7 cellular contexts compared by ENCODE assay signal in genomic region chr7:99617187-99617781, GRCh38. TPM values are rescaled to one million over a fixed set of nuclear protein-coding genes. Genes with fewer than 3 reads are reported as not detected.
A peak's percentile ranks its signal among the peaks of the same experiment; 100 is the strongest.
DNase-seq lines count a peak whose midpoint lies in the region; ATAC-seq and TF ChIP-seq lines count a peak whose summit lies in the region.

No MANE protein-coding gene starts in this region.

- H3K36me3 ChIP-seq in OCI-LY3 (replicated peaks; ENCODE audit: low read depth, low read length): peaks cover 32% of the 10 kb centered on the region

- H3K27me3 ChIP-seq in OCI-LY3 (ENCODE audit: low read depth, low read length): no peaks in the 10 kb centered on the region

- H3K9ac ChIP-seq in OCI-LY3 (ENCODE audit: low read length): peak overlapping the region; percentile 87

- ATAC-seq in GM21717 (IDR thresholded peaks at IDR 0.05; ENCODE audit: unreplicated experiment): peak; percentile 31

- H3K4me3 ChIP-seq in OCI-LY3 (ENCODE audit: low read length) (peak overlapping the region; percentile 96), epithelial cell of proximal tubule (ENCODE audit: low read depth, low read length) (peak overlapping the region; percentile 97), retinal pigment epithelial cell (ENCODE audit: low read length) (peak overlapping the region; percentile 93)

- DNase-seq in epithelial cell of proximal tubule (ENCODE audit: low read depth) (no peak), retinal pigment epithelial cell (ENCODE audit: low read depth) (no peak), NCI-H2081 treated with DMSO at 0.1 percent for 48 hours (lab: John Stamatoyannopoulos, UW) (no peak), NOMO-1 treated with dmso at 0.1 percent for 144 hours (lab: John Stamatoyannopoulos, UW; ENCODE audit: unreplicated experiment) (no peak), DMS79 (lab: John Stamatoyannopoulos, UW) (no peak)

- H3K9me3 ChIP-seq in OCI-LY3 (ENCODE audit: insufficient read depth, low read length): no peaks in the 10 kb centered on the region

- peak overlapping the region; percentile 100; the same call in 1 of the 2 replicates for H2AFZ ChIP-seq in OCI-LY3 (ENCODE audit: low read depth, low read length)

- TF ChIP-seq CTCF in OCI-LY3 (IDR thresholded peaks at IDR 0.05; ENCODE audit: low read depth, low read length) (no peak), epithelial cell of proximal tubule (conservative IDR thresholded peaks at IDR 0.05; ENCODE audit: low read depth, low read length) (no peak), retinal pigment epithelial cell (conservative IDR thresholded peaks at IDR 0.05; ENCODE audit: low read depth, low read length) (no peak)

- peak overlapping the region; percentile 79 for H3K4me2 ChIP-seq in OCI-LY3 (ENCODE audit: low read length)

- H3K79me2 ChIP-seq in OCI-LY3 (ENCODE audit: low read length): peaks cover 22% of the 10 kb centered on the region

- H3K27ac ChIP-seq in OCI-LY3 (ENCODE audit: low read length): no peak overlapping the region

- no peaks in the 10 kb centered on the region for H4K20me1 ChIP-seq in OCI-LY3 (ENCODE audit: insufficient read depth, low read length)

- peaks cover 10% of the 10 kb centered on the region for H3K4me1 ChIP-seq in OCI-LY3 (ENCODE audit: low read length)

RNA-seq across cellular contexts. Expression of gene ZSCAN25, which starts 0.5 kb away (rescaled TPM):
- total RNA-seq in epithelial cell of proximal tubule: 7.4 and 11.0 TPM in 2 replicates

RNA-seq across cellular contexts. Expression of gene TMEM225B, which starts 19.2 kb away (rescaled TPM):
- 0.17 and 0.43 TPM in 2 replicates for total RNA-seq in epithelial cell of proximal tubule

RNA-seq across cellular contexts. Expression of gene ZNF655, which starts 58.8 kb away (rescaled TPM):
- 31.5 and 53.8 TPM in 2 replicates for total RNA-seq in epithelial cell of proximal tubule
